Comparison of ENCODE assay signal across 12 cellular contexts in the genomic region with DNA sequence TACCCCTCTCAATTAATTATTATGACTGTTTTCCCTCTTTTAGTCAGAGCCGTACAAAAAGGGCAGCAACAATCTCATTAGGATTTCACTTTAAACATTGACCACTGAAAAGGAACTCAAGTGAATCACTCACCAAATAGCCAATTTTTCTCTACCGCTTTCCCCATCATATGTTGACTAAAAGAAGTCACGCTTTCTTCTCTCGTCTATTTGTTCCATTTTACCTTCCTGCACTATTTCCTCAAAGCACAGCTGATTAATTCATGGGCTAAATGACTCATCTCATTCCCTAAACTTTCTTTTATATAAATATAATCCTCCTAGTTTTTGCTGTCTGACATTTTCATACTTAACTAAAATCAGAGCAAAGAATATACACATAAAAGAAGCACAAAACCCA. TPM values are rescaled to one million over a fixed set of nuclear protein-coding genes. Genes with fewer than 3 reads are reported as not detected.
A peak's percentile ranks its signal among the peaks of the same experiment; 100 is the strongest.
DNase-seq lines count a peak whose midpoint lies in the region; TF ChIP-seq lines count a peak whose summit lies in the region.
"Had no signal": no experiment of that assay in that cellular context is flagged by ENCODE, and none has a peak within 500 bp of the region (broad histone marks: within the 10 kb centered on the region; RNA-seq: fewer than 3 reads in every experiment).

No MANE protein-coding gene starts in this region.

- in situ Hi-C loops in brain microvascular endothelial cell (cut with HindIII; ENCODE audit: low pct_ligation_motif_present, low sequenced_read_pairs): no loop called here

- H3K36me3 ChIP-seq in HUES6 (ENCODE audit: control insufficient read depth, insufficient read depth, low read length): no peaks in the 10 kb centered on the region
- no peaks in the 10 kb centered on the region for H3K36me3 ChIP-seq in brain microvascular endothelial cell (replicated peaks)
- H3K36me3 ChIP-seq in iPS-20b (ENCODE audit: insufficient read depth, low read depth, low read length): no peaks in the 10 kb centered on the region
- H3K36me3 ChIP-seq in tibial nerve: no peaks in the 10 kb centered on the region
- no peaks in the 10 kb centered on the region for H3K36me3 ChIP-seq in testis (ENCODE audit: low read depth, missing control alignments)

- no peaks in the 10 kb centered on the region for H3K9me3 ChIP-seq in HUES6 (ENCODE audit: control insufficient read depth, insufficient read depth, low read depth, low read length)
- H3K9me3 ChIP-seq in iPS-20b (ENCODE audit: insufficient read depth, low read depth, low read length): no peaks in the 10 kb centered on the region
- H3K9me3 ChIP-seq in tibial nerve: no peaks in the 10 kb centered on the region
- no peaks in the 10 kb centered on the region for H3K9me3 ChIP-seq in testis

- H3K27me3 ChIP-seq in HUES6 (ENCODE audit: control insufficient read depth, insufficient read depth, low read length): no peaks in the 10 kb centered on the region
- no peaks in the 10 kb centered on the region for H3K27me3 ChIP-seq in brain microvascular endothelial cell (replicated peaks)
- no peaks in the 10 kb centered on the region for H3K27me3 ChIP-seq in iPS-20b (ENCODE audit: insufficient read depth, low read length)
- H3K27me3 ChIP-seq in tibial nerve: peaks cover 0 to 15% of the 10 kb centered on the region in 2 donors
- no peaks in the 10 kb centered on the region for H3K27me3 ChIP-seq in testis

- WGBS in tibial nerve, 2 donors: 29 to 50% methylated on average over 4 of the region's 4 CpGs
- 33 to 71% methylated on average over 4 of the region's 4 CpGs for WGBS in testis, 2 donors

- H3K4me1 ChIP-seq in HUES6 (ENCODE audit: control insufficient read depth, insufficient read depth, low read length): peaks cover 79% of the 10 kb centered on the region
- H3K4me1 ChIP-seq in iPS-20b (ENCODE audit: insufficient read depth, low read length): peaks cover 47% of the 10 kb centered on the region; the same call in 1 of the 2 replicates
- peaks cover 0 to 10% (median 0%) of the 10 kb centered on the region in 4 donors for H3K4me1 ChIP-seq in tibial nerve
- H3K4me1 ChIP-seq in testis: peaks cover 12% of the 10 kb centered on the region

- no peak for TF ChIP-seq EP300 in tibial nerve (IDR thresholded peaks at IDR 0.05)

- no peak for TF ChIP-seq POLR2A in tibial nerve (IDR thresholded peaks at IDR 0.05)
- TF ChIP-seq POLR2A in testis (IDR thresholded peaks at IDR 0.05): no peak

- H3K27ac ChIP-seq in HUES6 (ENCODE audit: low read depth, low read length) (peak overlapping the region; percentile 92), brain microvascular endothelial cell (peak overlapping the region; percentile 52), iPS-20b (ENCODE audit: low read length) (no peak overlapping the region), tibial nerve (peak overlapping the region in 3 of 4 donors; percentile 7 to 71 (median 60)), testis (peak overlapping the region in 1 of 2 donors; percentile 53)

- TF ChIP-seq CTCF in brain microvascular endothelial cell (IDR thresholded peaks at IDR 0.05; ENCODE audit: low read depth, low read length, missing control alignments) (no peak), tibial nerve (IDR thresholded peaks at IDR 0.05) (no peak), testis (IDR thresholded peaks at IDR 0.05) (no peak)

- H3K4me3 ChIP-seq in HUES6 (ENCODE audit: low read depth, low read length): 0 out of 2 replicates have a peak overlapping the region, but pooled peaks have one; percentile 36
- no peak overlapping the region for H3K4me3 ChIP-seq in brain microvascular endothelial cell (ENCODE audit: low read depth, low read length)
- peak overlapping the region; percentile 14; the same call in 1 of the 2 replicates for H3K4me3 ChIP-seq in iPS-20b (ENCODE audit: low read length)
- no peak overlapping the region for H3K4me3 ChIP-seq in tibial nerve
- no peak overlapping the region for H3K4me3 ChIP-seq in testis
- H3K4me3 ChIP-seq: K562 had no signal

- DNase-seq in brain microvascular endothelial cell (no peak), tibial nerve (ENCODE audit: low spot score in 2 of 2) (no peak), testis (no peak), NCI-H2107 (lab: John Stamatoyannopoulos, UW) (no peak), nucleus accumbens (lab: John Stamatoyannopoulos, UW) (no peak)
- DNase-seq: activated CD8-positive, alpha-beta memory T cell treated with anti-CD3 and anti-CD28 coated beads, Interleukin-2, amount 50 U/mL, for 48 hours; activated naive CD8-positive, alpha-beta T cell treated with anti-CD3 and anti-CD28 coated beads, Interleukin-2, amount 10 ng/mL, durations not matched to agents 7 days and 5 days; hippocampal formation; NCI-H1930 had no signal

- intact Hi-C loops in testis (cut with DNase I; ENCODE audit: low total_unique reads): no loop called here

- H3K9ac ChIP-seq in HUES6 (ENCODE audit: low read length) (peak overlapping the region; percentile 27), iPS-20b (ENCODE audit: low read depth, low read length) (no peak overlapping the region)

RNA-seq across cellular contexts. Expression of gene MID1, which starts 8.2 kb away (rescaled TPM):
- total RNA-seq in tibial nerve (10 to 100 TPM in 3 of 4 donors, 1 to 10 TPM in 1; 6.7 to 17.7 (median 10.9) TPM), testis (10 to 100 TPM; 18.3 to 34.6 TPM)
- polyA plus RNA-seq in testis (ENCODE audit: insufficient read depth, low read depth, low replicate concordance): 10.3 TPM

Comparison
In these comparisons a context has a peak if more than half of its experiments do, and no peak if none do; other contexts are left out.
1. H3K4me3 ChIP-seq: peak in HUES6 (single experiment) and iPS-20b (single experiment); none in brain microvascular endothelial cell (single experiment), tibial nerve (0 of 4) and testis (0 of 2).